ENCODE assay signal across 24 cellular contexts in genomic region chrX:140723251-140723650, GRCh38. TPM values are rescaled to one million over a fixed set of nuclear protein-coding genes. Genes with fewer than 3 reads are reported as not detected.
A peak's percentile ranks its signal among the peaks of the same experiment; 100 is the strongest.
DNase-seq lines count a peak whose midpoint lies in the region; ATAC-seq, FAIRE-seq and TF ChIP-seq lines count a peak whose summit lies in the region.
"Had no signal": no experiment of that assay in that cellular context is flagged by ENCODE, and none has a peak within 500 bp of the region (broad histone marks: within the 10 kb centered on the region; RNA-seq: fewer than 3 reads in every experiment).

No MANE protein-coding gene starts in this region.

- no peak for TF ChIP-seq CTCF in tibial artery (IDR thresholded peaks at IDR 0.05)

- H3K4me1 ChIP-seq in mesodermal cell (ENCODE audit: control insufficient read depth, insufficient read depth, low read length, poor library complexity, severe bottlenecking): no peaks in the 10 kb centered on the region
- no peaks in the 10 kb centered on the region for H3K4me1 ChIP-seq in tibial artery
- H3K4me1 ChIP-seq: BLaER1, esophagus muscularis mucosa, uterus had no signal

- FAIRE-seq in GM12892 (lab: Jason Lieb, UNC): peak; percentile 80

- TF ChIP-seq POLR2A in GM12892 (IDR thresholded peaks at IDR 0.05; ENCODE audit: low read depth, low read length): no peak

- H3K4me3 ChIP-seq in mesodermal cell (ENCODE audit: extremely low read depth, insufficient read depth, low read length, poor library complexity, severe bottlenecking): no peak overlapping the region
- no peak overlapping the region for H3K4me3 ChIP-seq in tibial artery
- H3K4me3 ChIP-seq: BLaER1, esophagus muscularis mucosa, PC-9, uterus had no signal

- DNase-seq in GM12892 (ENCODE audit: insufficient read length) (no peak), amniotic epithelial cell (ENCODE audit: low read depth) (peak; percentile 41), fibroblast of gingiva (ENCODE audit: low read depth) (peak; percentile 2), tibial artery (no peak)
- DNase-seq: ACHN; activated CD4-positive, alpha-beta T cell treated with anti-CD3 and anti-CD28 coated beads, Interleukin-2, amount 50 U/mL, for 48 hours; activated CD4-positive, CD25-positive, alpha-beta regulatory T cell; Calu3; effector memory CD4-positive, alpha-beta T cell; left colon; naive thymus-derived CD4-positive, alpha-beta T cell; NCI-H1436; NCI-H524; PC-9; SHP77 treated with DMSO at 0.1 percent for 48 hours; uterus had no signal

- no peaks in the 10 kb centered on the region for H3K27me3 ChIP-seq in tibial artery
- H3K27me3 ChIP-seq: BLaER1, esophagus muscularis mucosa, uterus had no signal

- intact Hi-C loops in tibial artery (cut with DNase I; ENCODE audit: low total_unique reads): no loop called here

- ATAC-seq in HG02884 (IDR thresholded peaks at IDR 0.05; ENCODE audit: unreplicated experiment): no peak
- no peak for ATAC-seq in HG03457 (IDR thresholded peaks at IDR 0.05; ENCODE audit: unreplicated experiment)
- no peak for ATAC-seq in HG03442 (IDR thresholded peaks at IDR 0.05; ENCODE audit: unreplicated experiment)
- ATAC-seq: activated naive CD4-positive, alpha-beta T cell treated with anti-CD3 and anti-CD28 coated beads, Interleukin-2, amount 50 U/mL, for 72 hours; HCT116; left colon; naive thymus-derived CD4-positive, alpha-beta T cell had no signal

- WGBS in mesodermal cell (ENCODE audit: insufficient coverage in 2 of 2), 2 experiments: 56 to 58% methylated on average over 2 to 3 of the region's 3 CpGs

- H3K27ac ChIP-seq in mesodermal cell (ENCODE audit: low read depth, low read length, severe bottlenecking) (peak overlapping the region; percentile 86), tibial artery (no peak overlapping the region)
- H3K27ac ChIP-seq: BLaER1, esophagus muscularis mucosa, PC-9, uterus had no signal

- peaks cover 5% of the 10 kb centered on the region for H3K9me3 ChIP-seq in mesodermal cell (ENCODE audit: control insufficient read depth, low read length)
- H3K9me3 ChIP-seq in tibial artery: no peaks in the 10 kb centered on the region
- H3K9me3 ChIP-seq: esophagus muscularis mucosa, uterus had no signal

- H3K36me3 ChIP-seq in mesodermal cell (ENCODE audit: control insufficient read depth, insufficient read depth, low read length): peaks cover 17% of the 10 kb centered on the region
- no peaks in the 10 kb centered on the region for H3K36me3 ChIP-seq in tibial artery
- H3K36me3 ChIP-seq: BLaER1, esophagus muscularis mucosa, uterus had no signal

RNA-seq across cellular contexts. Expression of gene LINC00632, which starts 13.7 kb away (rescaled TPM):
- 0.76 TPM for polyA plus RNA-seq in GM12892 (2012; ENCODE audit: missing spikeins)
- polyA plus RNA-seq in mesodermal cell (2013, experiment 1 of 2): 339 TPM
- polyA plus RNA-seq in mesodermal cell (2013, experiment 2 of 2): 260 TPM

Comparison
In these comparisons a context has a peak if more than half of its experiments do, and no peak if none do; other contexts are left out.
1. DNase-seq: peak in amniotic epithelial cell (single experiment) and fibroblast of gingiva (single experiment); none in GM12892 (single experiment) and tibial artery (0 of 2).